Comparison of ENCODE assay signal across 8 cellular contexts in genomic region chr3:79001255-79001654, GRCh38.
"Had no signal": no experiment of that assay in that cellular context is flagged by ENCODE, and none has a peak within 500 bp of the region (broad histone marks: within the 10 kb centered on the region; RNA-seq: fewer than 3 reads in every experiment).

No MANE protein-coding gene starts in this region.

- FAIRE-seq: G401.6, GM12878, GM12891, GM12892, GM18507, GM19239 had no signal

- DNase-seq: GDM1, GF-D8 had no signal

- H3K4me3 ChIP-seq: GM12878 had no signal

- ATAC-seq: GM12878 had no signal
